ENCODE assay signal across 1 cellular context in genomic region chr2:111168528-111168929, GRCh38.
TF ChIP-seq lines count a peak whose summit lies in the region.

No MANE protein-coding gene starts in this region.

TF ChIP-seq in GM12878, 131 proteins besides CTCF, POLR2A, EP300 and RAD21 (continued from another document and continues in another):
- TF ChIP-seq HSF1 (IDR thresholded peaks at IDR 0.05; ENCODE audit: low read depth, low read length) (no peak), EED (IDR thresholded peaks at IDR 0.05; ENCODE audit: low read depth) (no peak), NFIC (IDR thresholded peaks at IDR 0.05; ENCODE audit: low read depth, low read length) (peak; percentile 71), MTA2 (IDR thresholded peaks at IDR 0.05; ENCODE audit: low read depth) (peak; percentile 77), RUNX3 (IDR thresholded peaks at IDR 0.05; ENCODE audit: low read length) (peak; percentile 88), JUND (IDR thresholded peaks at IDR 0.05; ENCODE audit: low read depth, low read length) (peak; percentile 89), TCF7 (IDR thresholded peaks at IDR 0.05; ENCODE audit: borderline replicate concordance) (peak; percentile 89), TCF12 (IDR thresholded peaks at IDR 0.05; ENCODE audit: low read depth, low read length) (peak; percentile 90), MEF2B (IDR thresholded peaks at IDR 0.05; ENCODE audit: partially characterized antibody, poor library complexity, severe bottlenecking) (peak; percentile 61), ATF7 (IDR thresholded peaks at IDR 0.05; ENCODE audit: low read depth) (peak; percentile 65), IRF4 (IDR thresholded peaks at IDR 0.05; ENCODE audit: low read depth, low read length) (peak; percentile 96), BCL11A (IDR thresholded peaks at IDR 0.05; ENCODE audit: low read depth, low read length) (peak; percentile 85), JUNB (IDR thresholded peaks at IDR 0.05) (peak; percentile 89), CREB1 (IDR thresholded peaks at IDR 0.05; ENCODE audit: low read depth) (no peak), USF2 (IDR thresholded peaks at IDR 0.05; ENCODE audit: borderline replicate concordance, low read depth, low read length) (no peak), POU2F2 (IDR thresholded peaks at IDR 0.05; ENCODE audit: borderline replicate concordance, low read depth, low read length) (peak; percentile 40; the same call in 1 of the 3 replicates), DPF2 (IDR thresholded peaks at IDR 0.05) (peak; percentile 91), MXI1 (IDR thresholded peaks at IDR 0.05; ENCODE audit: low read depth, low read length) (peak; percentile 50; the same call in 1 of the 2 replicates), PKNOX1 (IDR thresholded peaks at IDR 0.05) (peak; percentile 75), BMI1 (IDR thresholded peaks at IDR 0.05; ENCODE audit: borderline replicate concordance) (peak; percentile 60; the same call in 1 of the 2 replicates), NR2F1 (conservative IDR thresholded peaks at IDR 0.05) (peak; percentile 95), GATAD2B (conservative IDR thresholded peaks at IDR 0.05; ENCODE audit: low read depth) (peak; percentile 73), ZNF217 (IDR thresholded peaks at IDR 0.05) (0 out of 2 replicates have a peak, but pooled peaks have one; percentile 40), CBX3 (IDR thresholded peaks at IDR 0.05; ENCODE audit: borderline replicate concordance, low read depth) (no peak), SP1 (IDR thresholded peaks at IDR 0.05; ENCODE audit: low read depth, low read length) (peak; percentile 25), WRNIP1 (IDR thresholded peaks at IDR 0.05; ENCODE audit: borderline replicate concordance, low read depth, low read length) (no peak), SMAD1 (IDR thresholded peaks at IDR 0.05; ENCODE audit: low read depth, partially characterized antibody) (no peak), SMC3 (IDR thresholded peaks at IDR 0.05; ENCODE audit: borderline replicate concordance, low read length) (peak; percentile 5; the same call in 1 of the 2 replicates), ZNF687 (IDR thresholded peaks at IDR 0.05) (peak; percentile 55; the same call in 1 of the 2 replicates), PBX3 (IDR thresholded peaks at IDR 0.05; ENCODE audit: insufficient replicate concordance, low read depth, low read length) (no peak), SIN3A (IDR thresholded peaks at IDR 0.05; ENCODE audit: low read depth, low read length) (no peak), PRDM15 (CRISPR knock-in tag; IDR thresholded peaks at IDR 0.05) (no peak), CHD2 (IDR thresholded peaks at IDR 0.05; ENCODE audit: borderline replicate concordance, low read depth, low read length) (peak; percentile 86), FOXM1 (IDR thresholded peaks at IDR 0.05; ENCODE audit: low read depth, low read length) (peak; percentile 65), NFYA (IDR thresholded peaks at IDR 0.05; ENCODE audit: borderline replicate concordance, low read depth, low read length) (no peak), TBL1XR1 (IDR thresholded peaks at IDR 0.05; ENCODE audit: low read depth, low read length) (peak; percentile 79; the same call in 1 of the 2 replicates), IRF5 (IDR thresholded peaks at IDR 0.05; ENCODE audit: borderline replicate concordance) (no peak)
- TF ChIP-seq, protein P1, sequence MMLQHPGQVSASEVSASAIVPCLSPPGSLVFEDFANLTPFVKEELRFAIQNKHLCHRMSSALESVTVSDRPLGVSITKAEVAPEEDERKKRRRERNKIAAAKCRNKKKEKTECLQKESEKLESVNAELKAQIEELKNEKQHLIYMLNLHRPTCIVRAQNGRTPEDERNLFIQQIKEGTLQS (IDR thresholded peaks at IDR 0.05; ENCODE audit: borderline replicate concordance, extremely low read depth, low read depth, low read length) = no peak
- TF ChIP-seq, protein P2, sequence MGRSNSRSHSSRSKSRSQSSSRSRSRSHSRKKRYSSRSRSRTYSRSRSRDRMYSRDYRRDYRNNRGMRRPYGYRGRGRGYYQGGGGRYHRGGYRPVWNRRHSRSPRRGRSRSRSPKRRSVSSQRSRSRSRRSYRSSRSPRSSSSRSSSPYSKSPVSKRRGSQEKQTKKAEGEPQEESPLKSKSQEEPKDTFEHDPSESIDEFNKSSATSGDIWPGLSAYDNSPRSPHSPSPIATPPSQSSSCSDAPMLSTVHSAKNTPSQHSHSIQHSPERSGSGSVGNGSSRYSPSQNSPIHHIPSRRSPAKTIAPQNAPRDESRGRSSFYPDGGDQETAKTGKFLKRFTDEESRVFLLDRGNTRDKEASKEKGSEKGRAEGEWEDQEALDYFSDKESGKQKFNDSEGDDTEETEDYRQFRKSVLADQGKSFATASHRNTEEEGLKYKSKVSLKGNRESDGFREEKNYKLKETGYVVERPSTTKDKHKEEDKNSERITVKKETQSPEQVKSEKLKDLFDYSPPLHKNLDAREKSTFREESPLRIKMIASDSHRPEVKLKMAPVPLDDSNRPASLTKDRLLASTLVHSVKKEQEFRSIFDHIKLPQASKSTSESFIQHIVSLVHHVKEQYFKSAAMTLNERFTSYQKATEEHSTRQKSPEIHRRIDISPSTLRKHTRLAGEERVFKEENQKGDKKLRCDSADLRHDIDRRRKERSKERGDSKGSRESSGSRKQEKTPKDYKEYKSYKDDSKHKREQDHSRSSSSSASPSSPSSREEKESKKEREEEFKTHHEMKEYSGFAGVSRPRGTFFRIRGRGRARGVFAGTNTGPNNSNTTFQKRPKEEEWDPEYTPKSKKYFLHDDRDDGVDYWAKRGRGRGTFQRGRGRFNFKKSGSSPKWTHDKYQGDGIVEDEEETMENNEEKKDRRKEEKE (IDR thresholded peaks at IDR 0.05) = no peak
- TF ChIP-seq, protein P3, sequence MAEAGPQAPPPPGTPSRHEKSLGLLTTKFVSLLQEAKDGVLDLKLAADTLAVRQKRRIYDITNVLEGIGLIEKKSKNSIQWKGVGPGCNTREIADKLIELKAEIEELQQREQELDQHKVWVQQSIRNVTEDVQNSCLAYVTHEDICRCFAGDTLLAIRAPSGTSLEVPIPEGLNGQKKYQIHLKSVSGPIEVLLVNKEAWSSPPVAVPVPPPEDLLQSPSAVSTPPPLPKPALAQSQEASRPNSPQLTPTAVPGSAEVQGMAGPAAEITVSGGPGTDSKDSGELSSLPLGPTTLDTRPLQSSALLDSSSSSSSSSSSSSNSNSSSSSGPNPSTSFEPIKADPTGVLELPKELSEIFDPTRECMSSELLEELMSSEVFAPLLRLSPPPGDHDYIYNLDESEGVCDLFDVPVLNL (IDR thresholded peaks at IDR 0.05; ENCODE audit: low read depth, low read length) = no peak
- TF ChIP-seq, protein P4, sequence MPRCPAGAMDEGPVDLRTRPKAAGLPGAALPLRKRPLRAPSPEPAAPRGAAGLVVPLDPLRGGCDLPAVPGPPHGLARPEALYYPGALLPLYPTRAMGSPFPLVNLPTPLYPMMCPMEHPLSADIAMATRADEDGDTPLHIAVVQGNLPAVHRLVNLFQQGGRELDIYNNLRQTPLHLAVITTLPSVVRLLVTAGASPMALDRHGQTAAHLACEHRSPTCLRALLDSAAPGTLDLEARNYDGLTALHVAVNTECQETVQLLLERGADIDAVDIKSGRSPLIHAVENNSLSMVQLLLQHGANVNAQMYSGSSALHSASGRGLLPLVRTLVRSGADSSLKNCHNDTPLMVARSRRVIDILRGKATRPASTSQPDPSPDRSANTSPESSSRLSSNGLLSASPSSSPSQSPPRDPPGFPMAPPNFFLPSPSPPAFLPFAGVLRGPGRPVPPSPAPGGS (IDR thresholded peaks at IDR 0.05; ENCODE audit: borderline replicate concordance, insufficient read depth, low read depth, low read length, poor library complexity, severe bottlenecking) = peak; percentile 31
